8 cellular contexts compared by ENCODE assay signal in genomic region chr20:25196701-25197120, GRCh38. TPM values are rescaled to one million over a fixed set of nuclear protein-coding genes. Genes with fewer than 3 reads are reported as not detected.
DNase-seq lines count a peak whose midpoint lies in the region; ATAC-seq, FAIRE-seq and TF ChIP-seq lines count a peak whose summit lies in the region.

No MANE protein-coding gene starts in this region.

- H3K4me3 ChIP-seq in GM06990 (replicated peaks; ENCODE audit: low read depth, low read length) (peak overlapping the region; percentile 89), bronchial epithelial cell (ENCODE audit: low read depth, low read length) (peak overlapping the region; percentile 88)

- no peak for TF ChIP-seq CTCF in GM06990 (IDR thresholded peaks at IDR 0.05; ENCODE audit: insufficient read depth, low read length, poor library complexity, severe bottlenecking)
- no peak for TF ChIP-seq CTCF in bronchial epithelial cell (IDR thresholded peaks at IDR 0.05; ENCODE audit: insufficient read depth, low read length, severe bottlenecking)

- no peaks in the 10 kb centered on the region for H3K27me3 ChIP-seq in GM06990 (replicated peaks; ENCODE audit: control insufficient read depth, insufficient read depth, low read length)
- no peaks in the 10 kb centered on the region for H3K27me3 ChIP-seq in bronchial epithelial cell (ENCODE audit: control insufficient read depth, insufficient read depth, low read length)

- H3K9me3 Mint-ChIP-seq in naive B cell = no peaks in the 10 kb centered on the region

- DNase-seq in GM06990 (ENCODE audit: extremely low read depth, insufficient read length) = no peak
- DNase-seq in NCI-H146 treated with DMSO at 0.1 percent for 48 hours (lab: John Stamatoyannopoulos, UW; ENCODE audit: unreplicated experiment) = peak; percentile 60
- no peak for DNase-seq in bronchial epithelial cell (ENCODE audit: low read depth)
- peak; percentile 14 for DNase-seq in naive B cell
- no peak for DNase-seq in RKO (ENCODE audit: low spot score)
- no peak for DNase-seq in activated effector memory CD4-positive, alpha-beta T cell treated with anti-CD3 and anti-CD28 coated beads, Interleukin-2, amount 50 U/mL, for 16 hours

- peak overlapping the region; percentile 53 to 96 (median 82) for H3K27ac Mint-ChIP-seq in naive B cell

- peak overlapping the region; percentile 74 to 95 (median 91) for H3K4me3 Mint-ChIP-seq in naive B cell

- H3K36me3 ChIP-seq in GM06990 (ENCODE audit: control insufficient read depth, insufficient read depth, low read length) (peaks cover 1% of the 10 kb centered on the region), bronchial epithelial cell (ENCODE audit: control insufficient read depth, insufficient read depth, low read length) (peaks cover 1% of the 10 kb centered on the region)

- no peaks in the 10 kb centered on the region for H3K36me3 Mint-ChIP-seq in naive B cell

- H3K27me3 Mint-ChIP-seq in naive B cell = peaks cover 0 to under 1% (median 0%) of the 10 kb centered on the region in 3 donors

- FAIRE-seq in bronchial epithelial cell (lab: Jason Lieb, UNC) = peak; percentile 93

- peaks cover 25 to 48% (median 35%) of the 10 kb centered on the region in 3 donors for H3K4me1 Mint-ChIP-seq in naive B cell

- ATAC-seq in naive B cell (ENCODE audit: low read depth in 2 of 2) (no peak), GM18511 (IDR thresholded peaks at IDR 0.05; ENCODE audit: unreplicated experiment) (no peak), GM19455 (IDR thresholded peaks at IDR 0.05; ENCODE audit: unreplicated experiment) (no peak)

RNA-seq across cellular contexts. Expression of gene ENTPD6, which starts 1.2 kb away (rescaled TPM):
- total RNA-seq in bronchial epithelial cell = 97.8 and 117 TPM in 2 replicates
- 10 to 100 TPM; 21.1 to 32.5 (median 24.4) TPM for polyA plus RNA-seq in naive B cell (ENCODE audit: low read depth in 6 of 6)

RNA-seq across cellular contexts. Expression of gene PYGB, which starts 51.2 kb away (rescaled TPM):
- total RNA-seq in bronchial epithelial cell = 213 and 243 TPM in 2 replicates
- polyA plus RNA-seq in naive B cell (ENCODE audit: low read depth in 6 of 6) = 10 to 100 TPM; 16.4 to 26.6 (median 22.8) TPM

Comparison
In these comparisons a context has a peak if more than half of its experiments do, and no peak if none do; other contexts are left out.
1. DNase-seq: peak in NCI-H146 treated with DMSO at 0.1 percent for 48 hours (single experiment) and naive B cell (single experiment); none in GM06990 (single experiment), bronchial epithelial cell (single experiment), RKO (single experiment) and activated effector memory CD4-positive, alpha-beta T cell treated with anti-CD3 and anti-CD28 coated beads, Interleukin-2, amount 50 U/mL, for 16 hours (single experiment).